In genomic region chr20:3888622-3889488, GRCh38 we compare ENCODE assay signal across 8 cellular contexts. TPM values are rescaled to one million over a fixed set of nuclear protein-coding genes. Genes with fewer than 3 reads are reported as not detected.
DNase-seq lines count a peak whose midpoint lies in the region; ATAC-seq and TF ChIP-seq lines count a peak whose summit lies in the region.

Gene PANK2 (plus strand): TSS chr20:3889387.

- peak within 1 kb of the TSS; percentile 81 for H3K4me3 ChIP-seq in left ventricle myocardium inferior
- peak within 1 kb of the TSS; percentile 100 for H3K4me3 ChIP-seq in prostate gland
- H3K4me3 ChIP-seq in urinary bladder (ENCODE audit: low read depth, low read length) = peak within 1 kb of the TSS; percentile 93

- H3K36me3 ChIP-seq in left ventricle myocardium inferior (peaks cover 5% of the 10 kb centered on the region), prostate gland (no peaks in the 10 kb centered on the region), urinary bladder (ENCODE audit: insufficient read depth) (no peaks in the 10 kb centered on the region)

- peak; percentile 92 to 98 for DNase-seq in NCI-H187 (lab: John Stamatoyannopoulos, UW)
- DNase-seq in T-helper 2 cell = peak; percentile 89 to 99 (median 95)
- DNase-seq in left ventricle myocardium inferior = peak; percentile 100
- peak; percentile 99 for DNase-seq in prostate gland (ENCODE audit: low spot score)

- TF ChIP-seq CTCF in left ventricle myocardium inferior (IDR thresholded peaks at IDR 0.05; ENCODE audit: borderline replicate concordance) (peak; percentile 63), prostate gland (IDR thresholded peaks at IDR 0.05) (peak in 3 of 4 experiments; percentile 15 to 60 (median 56))

- H3K4me1 ChIP-seq in left ventricle myocardium inferior = peaks cover 62% of the 10 kb centered on the region
- peaks cover 4% of the 10 kb centered on the region for H3K4me1 ChIP-seq in prostate gland (replicated peaks)
- H3K4me1 ChIP-seq in urinary bladder (ENCODE audit: insufficient read depth) = peaks cover 5% of the 10 kb centered on the region

- H3K27me3 ChIP-seq in left ventricle myocardium inferior (ENCODE audit: low read depth) = no peaks in the 10 kb centered on the region
- H3K27me3 ChIP-seq in prostate gland (replicated peaks; ENCODE audit: insufficient read depth) = no peaks in the 10 kb centered on the region

- H3K9me3 ChIP-seq in left ventricle myocardium inferior (replicated peaks) (no peaks in the 10 kb centered on the region), prostate gland (no peaks in the 10 kb centered on the region)

- peak; percentile 97 for TF ChIP-seq POLR2A in prostate gland (IDR thresholded peaks at IDR 0.05)

- intact Hi-C loops in left ventricle myocardium inferior (cut with micrococcal nuclease) (no loop called here), prostate gland (cut with DNase I) (loop anchor here (5.0 kb wide), 4 partner anchors 43 to 198 kb away; no protein-coding TSS in a partner anchor)

- peak within 1 kb of the TSS; percentile 97 for H3K27ac ChIP-seq in angular gyrus (ENCODE audit: low read depth, low read length)
- peak within 1 kb of the TSS; percentile 95 for H3K27ac ChIP-seq in left ventricle myocardium inferior (replicated peaks)
- peak within 1 kb of the TSS; percentile 95 to 98 for H3K27ac ChIP-seq in prostate gland
- peak within 1 kb of the TSS; percentile 93 for H3K27ac ChIP-seq in urinary bladder (ENCODE audit: low read depth)

- ATAC-seq in GM18499 (IDR thresholded peaks at IDR 0.05; ENCODE audit: insufficient read depth, unreplicated experiment) = peak; percentile 66
- ATAC-seq in HG02943 (IDR thresholded peaks at IDR 0.05; ENCODE audit: low read depth, unreplicated experiment) = peak; percentile 94

- WGBS in prostate gland = under 1% methylated on average over 53 of the region's 72 CpGs
- under 1% methylated on average over 72 of the region's 72 CpGs for WGBS in urinary bladder

RNA-seq across cellular contexts. Expression of gene PANK2, which starts in this region (rescaled TPM):
- 16.4 TPM for total RNA-seq in left ventricle myocardium inferior
- total RNA-seq in prostate gland = 10 to 100 TPM; 49.7 to 53.9 TPM
- 53.4 TPM for total RNA-seq in urinary bladder
- 22.1 TPM for polyA plus RNA-seq in urinary bladder

Comparison
In these comparisons a context has a peak if more than half of its experiments do, and no peak if none do; other contexts are left out.
1. Peak in every context shown above with its lines: DNase-seq, ATAC-seq, H3K4me3 ChIP-seq and H3K27ac ChIP-seq.